8 cellular contexts compared by ENCODE assay signal in genomic region chr3:127672429-127673190, GRCh38. TPM values are rescaled to one million over a fixed set of nuclear protein-coding genes. Genes with fewer than 3 reads are reported as not detected.
DNase-seq lines count a peak whose midpoint lies in the region; ATAC-seq and TF ChIP-seq lines count a peak whose summit lies in the region.

ABTB1 (plus strand) TSS chr3:127672952; CDS start chr3:127673026, 74 bp downstream.

- ATAC-seq in upper lobe of left lung (ENCODE audit: low FRiP score in 2 of 2) = peak; percentile 78 to 95

- no peaks in the 10 kb centered on the region for H3K27me3 ChIP-seq in upper lobe of left lung

- no peak for TF ChIP-seq CTCF in upper lobe of left lung (IDR thresholded peaks at IDR 0.05)

- DNase-seq in HCEC 1CT = peak; percentile 77
- peak; percentile 52 for DNase-seq in NCI-H1048 (lab: John Stamatoyannopoulos, UW)
- DNase-seq in SW 1271 (lab: John Stamatoyannopoulos, UW) = peak; percentile 60 to 73
- DNase-seq in activated naive CD8-positive, alpha-beta T cell treated with anti-CD3 and anti-CD28 coated beads, Interleukin-2, amount 50 U/mL, for 16 hours (ENCODE audit: low read depth, low spot score) = peak; percentile 76
- peak; percentile 96 for DNase-seq in cardiac septum (ENCODE audit: low spot score)
- DNase-seq in posterior vena cava (ENCODE audit: low spot score) = peak; percentile 95
- peak; percentile 91 to 97 for DNase-seq in upper lobe of left lung

- H3K4me1 ChIP-seq in ES-I3 (ENCODE audit: insufficient read depth, low read length) = no peaks in the 10 kb centered on the region
- H3K4me1 ChIP-seq in upper lobe of left lung = peaks cover 18 to 36% (median 21%) of the 10 kb centered on the region in 4 donors

- peak within 1 kb of the TSS; percentile 95 to 99 (median 96) for H3K4me3 ChIP-seq in upper lobe of left lung

- intact Hi-C loops in cardiac septum (cut with DNase I) = loop anchor here (2.0 to 10.0 kb wide), 3 partner anchors 66 to 1198 kb away; partner anchors contain the start of genes TPRA1 and ZXDC
- intact Hi-C loops in posterior vena cava (cut with DNase I) = no loop called here

- peak within 1 kb of the TSS; percentile 92 to 99 (median 94) for H3K27ac ChIP-seq in upper lobe of left lung

- peak within 1 kb of the TSS; percentile 79 for H3K9ac ChIP-seq in ES-I3 (ENCODE audit: low read depth, low read length)

- H3K9me3 ChIP-seq in ES-I3 (ENCODE audit: control insufficient read depth, insufficient read depth, low read length) (no peaks in the 10 kb centered on the region), upper lobe of left lung (no peaks in the 10 kb centered on the region)

- no peak for TF ChIP-seq EP300 in upper lobe of left lung (IDR thresholded peaks at IDR 0.05)

- 1 to 3% methylated on average over 14 to 31 of the region's 102 CpGs for WGBS in upper lobe of left lung, 2 donors

- peak; percentile 46 to 85 (median 60) for TF ChIP-seq POLR2A in upper lobe of left lung (IDR thresholded peaks at IDR 0.05)

- H3K36me3 ChIP-seq in ES-I3 (ENCODE audit: insufficient read depth, low read length) (no peaks in the 10 kb centered on the region), upper lobe of left lung (peaks cover 0 to 19% (median 16%) of the 10 kb centered on the region in 4 donors)

RNA-seq across cellular contexts. Expression of gene ABTB1, which starts in this region (rescaled TPM):
- total RNA-seq in cardiac septum (25.5 TPM), posterior vena cava (10 to 100 TPM; 27.7 to 28.9 TPM), upper lobe of left lung (100 to 1,000 TPM in 2 of 6 donors, 10 to 100 TPM in 4; 28.0 to 262 (median 65.8) TPM)

Comparison
In these comparisons a context has a peak if more than half of its experiments do, and no peak if none do; other contexts are left out.
1. Peak in every context shown above with its lines: DNase-seq, ATAC-seq, H3K4me3 ChIP-seq and H3K27ac ChIP-seq.